In the genomic region with DNA sequence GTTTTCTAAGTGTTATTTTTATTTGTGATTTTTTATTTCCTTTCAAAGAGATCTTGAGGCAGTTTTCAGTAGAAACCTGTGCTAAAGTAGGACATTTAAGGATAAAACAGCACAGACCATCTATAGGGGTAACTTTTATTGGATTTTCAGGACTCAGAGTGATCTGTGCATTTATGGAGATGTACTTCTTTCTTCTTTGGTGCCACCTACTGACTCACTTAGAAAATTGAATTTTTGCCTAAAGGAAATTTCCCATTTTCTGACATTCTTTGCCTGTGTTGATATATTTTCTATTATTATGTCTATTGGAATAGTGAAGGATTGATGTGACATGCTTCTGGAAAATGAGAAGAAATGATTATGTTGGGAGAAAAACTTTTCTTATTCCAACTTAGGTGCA, we compare ENCODE assay signal across 8 cellular contexts.
DNase-seq lines count a peak whose midpoint lies in the region; ATAC-seq and TF ChIP-seq lines count a peak whose summit lies in the region.

No MANE protein-coding gene starts in this region.

- TF ChIP-seq CTCF in A673 (conservative IDR thresholded peaks at IDR 0.05; ENCODE audit: low read depth, low read length) (peak; percentile 67), GM12864 (IDR thresholded peaks at IDR 0.05; ENCODE audit: low read depth, low read length, missing control alignments) (peak; percentile 28), OCI-LY3 (IDR thresholded peaks at IDR 0.05; ENCODE audit: low read depth, low read length) (peak; percentile 72), prostate gland (IDR thresholded peaks at IDR 0.05) (peak in 2 of 4 experiments; percentile 11 to 38)

- no peak overlapping the region for H2AFZ ChIP-seq in OCI-LY3 (ENCODE audit: low read depth, low read length)

- H3K4me1 ChIP-seq in A673 (ENCODE audit: insufficient read depth, low read length, poor library complexity, severe bottlenecking) (peaks cover 10% of the 10 kb centered on the region), OCI-LY3 (ENCODE audit: low read length) (peaks cover 32% of the 10 kb centered on the region), prostate gland (replicated peaks) (no peaks in the 10 kb centered on the region)

- H3K9me3 ChIP-seq in A673 (ENCODE audit: low read depth, low read length, poor library complexity, severe bottlenecking) (no peaks in the 10 kb centered on the region), OCI-LY3 (ENCODE audit: insufficient read depth, low read length) (no peaks in the 10 kb centered on the region), prostate gland (no peaks in the 10 kb centered on the region)

- H3K9ac ChIP-seq in OCI-LY3 (ENCODE audit: low read length) = no peak overlapping the region

- ATAC-seq in GM19035 (IDR thresholded peaks at IDR 0.05; ENCODE audit: unreplicated experiment) (no peak), HG02798 (IDR thresholded peaks at IDR 0.05; ENCODE audit: poor library complexity, unreplicated experiment) (no peak), HG03135 (IDR thresholded peaks at IDR 0.05; ENCODE audit: unreplicated experiment) (no peak)

- H3K27me3 ChIP-seq in A673 (replicated peaks; ENCODE audit: insufficient read depth, low read depth, low read length, poor library complexity) (no peaks in the 10 kb centered on the region), OCI-LY3 (ENCODE audit: low read depth, low read length) (no peaks in the 10 kb centered on the region), prostate gland (replicated peaks; ENCODE audit: insufficient read depth) (no peaks in the 10 kb centered on the region)

- H3K27ac ChIP-seq in A673 (ENCODE audit: low read depth, low read length, poor library complexity, severe bottlenecking) = no peak overlapping the region
- H3K27ac ChIP-seq in OCI-LY3 (ENCODE audit: low read length) = no peak overlapping the region
- no peak overlapping the region for H3K27ac ChIP-seq in prostate gland

- no peak overlapping the region for H3K4me3 ChIP-seq in A673 (ENCODE audit: low read depth, low read length, poor library complexity, severe bottlenecking)
- no peak overlapping the region for H3K4me3 ChIP-seq in GM12864 (ENCODE audit: low read depth, low read length)
- H3K4me3 ChIP-seq in OCI-LY3 (ENCODE audit: low read length) = no peak overlapping the region
- H3K4me3 ChIP-seq in prostate gland = no peak overlapping the region

- H4K20me1 ChIP-seq in OCI-LY3 (ENCODE audit: insufficient read depth, low read length) = no peaks in the 10 kb centered on the region

- POLR2A ChIA-PET in A673 (lab: Charles Lee; ENCODE audit: low non-redundant PET) = no interaction called here

- BruUV-seq in A673 (replicated peaks; lab: Mats Ljungman, UMichigan) = no TSS peak

- CTCF ChIA-PET in A673 (lab: Charles Lee) = no interaction called here

- TF ChIP-seq POLR2A in prostate gland (IDR thresholded peaks at IDR 0.05) = no peak

- DNase-seq in A673 (ENCODE audit: low spot score) (peak; percentile 65), GM12864 (ENCODE audit: low read depth) (no peak), fibroblast of peridontal ligament (ENCODE audit: extremely low read depth) (peak; percentile 46), prostate gland (ENCODE audit: low spot score) (no peak)

- intact Hi-C loops in A673 (cut with micrococcal nuclease; ENCODE audit: unreplicated experiment) (loop anchor here (1.0 to 5.0 kb wide), 2 partner anchors 311 to 430 kb away; no protein-coding TSS in a partner anchor), prostate gland (cut with DNase I) (no loop called here)

- no peaks in the 10 kb centered on the region for H3K36me3 ChIP-seq in A673 (ENCODE audit: insufficient read depth, low read length, poor library complexity, severe bottlenecking)
- no peaks in the 10 kb centered on the region for H3K36me3 ChIP-seq in OCI-LY3 (replicated peaks; ENCODE audit: low read depth, low read length)
- H3K36me3 ChIP-seq in prostate gland = no peaks in the 10 kb centered on the region

- peak overlapping the region; percentile 10; the same call in 1 of the 2 replicates for H3K4me2 ChIP-seq in OCI-LY3 (ENCODE audit: low read length)

- no peaks in the 10 kb centered on the region for H3K79me2 ChIP-seq in OCI-LY3 (ENCODE audit: low read length)

Comparison
In these comparisons a context has a peak if more than half of its experiments do, and no peak if none do; other contexts are left out.
1. DNase-seq: peak in A673 (single experiment) and fibroblast of peridontal ligament (single experiment); none in GM12864 (single experiment) and prostate gland (single experiment).